In the genomic region with DNA sequence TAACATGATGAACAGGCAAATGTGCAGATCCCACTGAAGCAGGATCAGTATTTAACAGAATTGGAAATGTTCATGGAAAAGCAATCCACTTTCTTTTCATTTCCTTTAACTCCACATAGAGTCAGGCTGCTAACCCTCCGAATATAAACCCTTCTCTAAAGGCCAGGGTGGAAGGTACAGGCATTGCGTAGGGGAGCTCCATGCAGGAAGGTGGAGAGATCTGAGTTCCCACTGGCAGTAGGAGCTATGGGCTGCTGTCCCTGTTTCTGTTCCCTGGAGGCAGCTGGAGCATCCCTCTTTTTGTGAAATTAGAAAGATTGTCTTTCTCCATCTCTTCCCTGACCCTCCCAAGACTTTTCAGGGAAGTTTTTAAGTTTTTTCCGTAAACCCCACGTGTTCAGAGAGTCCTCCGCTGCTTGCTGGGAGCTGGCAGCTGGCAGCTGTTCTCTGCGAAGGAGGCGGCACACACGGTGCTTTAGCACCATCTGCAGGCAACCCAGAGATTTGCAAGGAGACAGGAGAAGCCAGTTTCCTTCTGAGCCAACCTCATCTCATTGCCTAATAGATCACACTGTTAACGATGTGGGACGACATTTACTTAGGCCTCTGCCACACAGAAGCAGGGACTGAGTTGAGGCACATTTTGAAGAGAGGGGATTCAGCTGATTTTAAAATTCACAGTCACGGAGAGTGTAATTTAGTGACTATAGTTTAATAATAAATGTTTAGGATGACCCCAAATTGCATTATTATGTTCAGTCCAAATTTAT, we compare ENCODE assay signal across 1 cellular context.
A peak's percentile ranks its signal among the peaks of the same experiment; 100 is the strongest.
TF ChIP-seq lines count a peak whose summit lies in the region.

No MANE protein-coding gene starts in this region.

TF ChIP-seq in H1, 55 proteins besides CTCF, POLR2A, EP300 and RAD21:
- peak; percentile 64 to 81; a peak in 2 of 4 replicates for TF ChIP-seq SIN3A (conservative IDR thresholded peaks at IDR 0.05 in 1 of 2, IDR thresholded peaks at IDR 0.05 in 1 of 2; ENCODE audit: low read depth in 1 of 2, low read length in 2 of 2)
- TF ChIP-seq MAFK (IDR thresholded peaks at IDR 0.05; ENCODE audit: low read depth, low read length): no peak
- no peak for TF ChIP-seq CREB1 (IDR thresholded peaks at IDR 0.05)
- TF ChIP-seq, protein P1, sequence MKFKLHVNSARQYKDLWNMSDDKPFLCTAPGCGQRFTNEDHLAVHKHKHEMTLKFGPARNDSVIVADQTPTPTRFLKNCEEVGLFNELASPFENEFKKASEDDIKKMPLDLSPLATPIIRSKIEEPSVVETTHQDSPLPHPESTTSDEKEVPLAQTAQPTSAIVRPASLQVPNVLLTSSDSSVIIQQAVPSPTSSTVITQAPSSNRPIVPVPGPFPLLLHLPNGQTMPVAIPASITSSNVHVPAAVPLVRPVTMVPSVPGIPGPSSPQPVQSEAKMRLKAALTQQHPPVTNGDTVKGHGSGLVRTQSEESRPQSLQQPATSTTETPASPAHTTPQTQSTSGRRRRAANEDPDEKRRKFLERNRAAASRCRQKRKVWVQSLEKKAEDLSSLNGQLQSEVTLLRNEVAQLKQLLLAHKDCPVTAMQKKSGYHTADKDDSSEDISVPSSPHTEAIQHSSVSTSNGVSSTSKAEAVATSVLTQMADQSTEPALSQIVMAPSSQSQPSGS (IDR thresholded peaks at IDR 0.05; ENCODE audit: low read length): no peak
- TF ChIP-seq RXRA (IDR thresholded peaks at IDR 0.05; ENCODE audit: insufficient read depth, low read depth, low read length): no peak
- TF ChIP-seq, protein P2, sequence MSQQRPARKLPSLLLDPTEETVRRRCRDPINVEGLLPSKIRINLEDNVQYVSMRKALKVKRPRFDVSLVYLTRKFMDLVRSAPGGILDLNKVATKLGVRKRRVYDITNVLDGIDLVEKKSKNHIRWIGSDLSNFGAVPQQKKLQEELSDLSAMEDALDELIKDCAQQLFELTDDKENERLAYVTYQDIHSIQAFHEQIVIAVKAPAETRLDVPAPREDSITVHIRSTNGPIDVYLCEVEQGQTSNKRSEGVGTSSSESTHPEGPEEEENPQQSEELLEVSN (IDR thresholded peaks at IDR 0.05): peak; percentile 77
- no peak for TF ChIP-seq POLR2AphosphoS5 (IDR thresholded peaks at IDR 0.05; ENCODE audit: low read depth, low read length)
- TF ChIP-seq BRCA1 (IDR thresholded peaks at IDR 0.05; ENCODE audit: low read depth, low read length): no peak
- TF ChIP-seq TCF12 (IDR thresholded peaks at IDR 0.05; ENCODE audit: low read depth, low read length): peak; percentile 81; the same call in 1 of the 2 replicates
- TF ChIP-seq, protein P3, sequence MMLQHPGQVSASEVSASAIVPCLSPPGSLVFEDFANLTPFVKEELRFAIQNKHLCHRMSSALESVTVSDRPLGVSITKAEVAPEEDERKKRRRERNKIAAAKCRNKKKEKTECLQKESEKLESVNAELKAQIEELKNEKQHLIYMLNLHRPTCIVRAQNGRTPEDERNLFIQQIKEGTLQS (IDR thresholded peaks at IDR 0.05; ENCODE audit: insufficient read depth, low read depth, low read length): peak; percentile 35; the same call in 1 of the 2 replicates
- no peak for TF ChIP-seq RNF2 (IDR thresholded peaks at IDR 0.05; ENCODE audit: borderline replicate concordance, low read depth, low read length, missing control alignments, poor library complexity, severe bottlenecking)
- no peak for TF ChIP-seq HDAC2 (IDR thresholded peaks at IDR 0.05; ENCODE audit: borderline replicate concordance in 1 of 2, low read depth in 2 of 2, low read length in 2 of 2)
- no peak for TF ChIP-seq SIX5 (IDR thresholded peaks at IDR 0.05; ENCODE audit: low read depth, low read length)
- no peak for TF ChIP-seq SIRT6 (IDR thresholded peaks at IDR 0.05; ENCODE audit: low read length)
- TF ChIP-seq, protein P4, sequence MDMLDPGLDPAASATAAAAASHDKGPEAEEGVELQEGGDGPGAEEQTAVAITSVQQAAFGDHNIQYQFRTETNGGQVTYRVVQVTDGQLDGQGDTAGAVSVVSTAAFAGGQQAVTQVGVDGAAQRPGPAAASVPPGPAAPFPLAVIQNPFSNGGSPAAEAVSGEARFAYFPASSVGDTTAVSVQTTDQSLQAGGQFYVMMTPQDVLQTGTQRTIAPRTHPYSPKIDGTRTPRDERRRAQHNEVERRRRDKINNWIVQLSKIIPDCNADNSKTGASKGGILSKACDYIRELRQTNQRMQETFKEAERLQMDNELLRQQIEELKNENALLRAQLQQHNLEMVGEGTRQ (IDR thresholded peaks at IDR 0.05; ENCODE audit: low read length): peak; percentile 51; the same call in 1 of the 2 replicates
- peak; percentile 66 for TF ChIP-seq ASH2L (IDR thresholded peaks at IDR 0.05; ENCODE audit: low read length)
- peak; percentile 89 for TF ChIP-seq CEBPB (IDR thresholded peaks at IDR 0.05; ENCODE audit: low read depth, low read length)
- 0 out of 2 replicates have a peak, but pooled peaks have one; percentile 42 for TF ChIP-seq JUND (IDR thresholded peaks at IDR 0.05; ENCODE audit: low read length)
- no peak for TF ChIP-seq GABPA (IDR thresholded peaks at IDR 0.05; ENCODE audit: borderline replicate concordance, insufficient read depth, low read length)
- TF ChIP-seq, protein P5, sequence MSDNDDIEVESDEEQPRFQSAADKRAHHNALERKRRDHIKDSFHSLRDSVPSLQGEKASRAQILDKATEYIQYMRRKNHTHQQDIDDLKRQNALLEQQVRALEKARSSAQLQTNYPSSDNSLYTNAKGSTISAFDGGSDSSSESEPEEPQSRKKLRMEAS (IDR thresholded peaks at IDR 0.05): peak; percentile 75; the same call in 1 of the 2 replicates
- TF ChIP-seq SRF (IDR thresholded peaks at IDR 0.05; ENCODE audit: low read depth, low read length): no peak
- 0 out of 2 replicates have a peak, but pooled peaks have one; percentile 25 for TF ChIP-seq CHD2 (IDR thresholded peaks at IDR 0.05; ENCODE audit: low read length)
- no peak for TF ChIP-seq TEAD4 (IDR thresholded peaks at IDR 0.05; ENCODE audit: low read depth, low read length)
- no peak for TF ChIP-seq RBBP5 (IDR thresholded peaks at IDR 0.05; ENCODE audit: borderline replicate concordance, low read depth, low read length)
- no peak for TF ChIP-seq RFX5 (IDR thresholded peaks at IDR 0.05; ENCODE audit: borderline replicate concordance, low read depth, low read length)
- no peak for TF ChIP-seq CTBP2 (IDR thresholded peaks at IDR 0.05; ENCODE audit: borderline replicate concordance, insufficient read depth, insufficient read length, low read length)
